In the genomic region with DNA sequence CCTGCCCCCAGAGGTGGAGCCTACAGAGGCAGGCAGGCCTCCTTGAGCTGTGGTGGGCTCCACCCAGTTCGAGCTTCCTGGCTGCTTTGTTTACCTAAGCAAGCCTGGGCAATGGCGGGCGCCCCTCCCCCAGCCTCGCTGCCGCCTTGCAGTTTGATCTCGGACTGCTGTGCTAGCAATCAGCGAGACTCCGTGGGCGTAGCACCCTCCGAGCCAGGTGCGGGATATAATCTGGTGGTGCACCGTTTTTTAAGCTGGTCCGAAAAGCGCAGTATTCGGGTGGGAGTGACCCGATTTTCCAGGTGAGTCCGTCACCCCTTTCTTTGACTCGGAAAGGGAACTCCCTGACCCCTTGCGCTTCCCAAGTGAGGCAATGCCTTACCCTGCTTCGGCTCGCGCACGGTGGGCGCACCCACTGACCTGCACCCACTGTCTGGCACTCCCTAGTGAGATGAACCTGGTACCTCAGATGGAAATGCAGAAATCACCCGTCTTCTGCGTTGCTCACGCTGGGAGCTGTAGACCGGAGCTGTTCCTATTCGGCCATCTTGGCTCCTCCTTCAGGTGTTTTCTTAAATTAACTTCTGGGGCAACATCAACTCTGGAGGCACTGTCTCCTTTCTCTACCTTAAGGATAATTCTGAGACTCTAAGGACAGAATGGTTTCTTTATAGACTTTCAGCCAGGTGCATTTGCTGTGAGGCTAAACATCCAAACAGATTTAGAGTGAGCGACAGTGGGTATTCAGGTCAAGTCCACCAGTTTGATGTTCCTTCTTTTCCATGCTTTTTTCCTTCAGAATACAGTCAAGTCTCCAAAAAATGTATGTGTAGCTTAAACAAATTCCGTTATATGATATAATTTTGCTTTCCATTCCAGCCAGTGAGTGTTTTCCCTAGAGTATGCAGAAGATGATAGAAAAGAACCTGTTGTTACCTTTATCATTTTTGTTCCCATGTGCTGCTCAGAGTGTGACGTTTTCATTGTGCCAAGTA, we compare ENCODE assay signal across 2 cellular contexts.
TF ChIP-seq lines count a peak whose summit lies in the region.

No MANE protein-coding gene starts in this region.

TF ChIP-seq in HCT116, 20 proteins besides CTCF, POLR2A, EP300 and RAD21:
- peak; percentile 28; the same call in 1 of the 2 replicates for TF ChIP-seq MAX (IDR thresholded peaks at IDR 0.05)

TF ChIP-seq in K562, 482 proteins besides CTCF, POLR2A, EP300 and RAD21:
- TF ChIP-seq MNT (conservative IDR thresholded peaks at IDR 0.05) (peak; percentile 52 to 67), MAZ (CRISPR knock-in tag; conservative IDR thresholded peaks at IDR 0.05 in 1 of 2, IDR thresholded peaks at IDR 0.05 in 1 of 2) (0 out of 4 replicates have a peak, but pooled peaks of 1 of the 2 experiments have one; percentile 43), L3MBTL2 (IDR thresholded peaks at IDR 0.05) (peak; percentile 35; the same call in 1 of the 2 replicates), NR2C1 (IDR thresholded peaks at IDR 0.05) (0 out of 2 replicates have a peak, but pooled peaks have one; percentile 22), NR2C1 (tag; IDR thresholded peaks at IDR 0.05) (peak; percentile 48; the same call in 1 of the 2 replicates), NCOR1 (IDR thresholded peaks at IDR 0.05) (peak; percentile 47; the same call in 1 of the 2 replicates), ZBTB17 (CRISPR knock-in tag; IDR thresholded peaks at IDR 0.05) (peak; percentile 52; the same call in 1 of the 2 replicates), ARID1B (IDR thresholded peaks at IDR 0.05) (peak; percentile 47), NONO (IDR thresholded peaks at IDR 0.05; ENCODE audit: low read depth in 2 of 2, low read length in 1 of 2) (peak in 1 of 2 experiments; percentile 36; a peak in 1 of 4 replicates), TAF7 (tag; IDR thresholded peaks at IDR 0.05) (peak; percentile 68), DMBX1 (CRISPR knock-in tag; IDR thresholded peaks at IDR 0.05; ENCODE audit: borderline replicate concordance) (peak; percentile 34; the same call in 1 of the 2 replicates), FOXK2 (conservative IDR thresholded peaks at IDR 0.05 in 1 of 2, IDR thresholded peaks at IDR 0.05 in 1 of 2; ENCODE audit: low read depth in 2 of 2) (peak; percentile 59 to 63; a peak in 2 of 4 replicates), KLF6 (CRISPR knock-in tag; IDR thresholded peaks at IDR 0.05; ENCODE audit: borderline replicate concordance) (0 out of 2 replicates have a peak, but pooled peaks have one; percentile 55), NRF1 (conservative IDR thresholded peaks at IDR 0.05 in 1 of 2, IDR thresholded peaks at IDR 0.05 in 1 of 2) (0 out of 4 replicates have a peak, but pooled peaks have one; percentile 22 to 24), NFRKB (IDR thresholded peaks at IDR 0.05; ENCODE audit: low read depth) (peak; percentile 80; the same call in 1 of the 2 replicates), CXXC5 (CRISPR knock-in tag; IDR thresholded peaks at IDR 0.05) (peak; percentile 43; the same call in 1 of the 2 replicates), FOXA3 (CRISPR knock-in tag; conservative IDR thresholded peaks at IDR 0.05 in 1 of 2, IDR thresholded peaks at IDR 0.05 in 1 of 2) (peak; percentile 85 to 93), SMAD4 (CRISPR knock-in tag; conservative IDR thresholded peaks at IDR 0.05) (peak; percentile 49; the same call in 1 of the 2 replicates), ZFX (CRISPR knock-in tag; IDR thresholded peaks at IDR 0.05) (0 out of 2 replicates have a peak, but pooled peaks have one; percentile 29), EP400 (IDR thresholded peaks at IDR 0.05) (peak; percentile 78), YY1 (IDR thresholded peaks at IDR 0.05; ENCODE audit: borderline replicate concordance in 1 of 3, control insufficient read depth in 1 of 3, extremely low read depth in 1 of 3, insufficient read depth in 3 of 3, insufficient read length in 1 of 3, insufficient replicate concordance in 2 of 3, low read depth in 1 of 3, low read length in 2 of 3) (peak in 1 of 3 experiments; percentile 32), POLR2G (IDR thresholded peaks at IDR 0.05; ENCODE audit: low read depth, low read length) (0 out of 2 replicates have a peak, but pooled peaks have one; percentile 23), EGR1 (conservative IDR thresholded peaks at IDR 0.05) (peak; percentile 57; the same call in 1 of the 2 replicates), CTBP1 (IDR thresholded peaks at IDR 0.05; ENCODE audit: borderline replicate concordance) (peak; percentile 21; the same call in 1 of the 2 replicates), SUPT5H (IDR thresholded peaks at IDR 0.05) (peak; percentile 41)
- TF ChIP-seq, protein P1, sequence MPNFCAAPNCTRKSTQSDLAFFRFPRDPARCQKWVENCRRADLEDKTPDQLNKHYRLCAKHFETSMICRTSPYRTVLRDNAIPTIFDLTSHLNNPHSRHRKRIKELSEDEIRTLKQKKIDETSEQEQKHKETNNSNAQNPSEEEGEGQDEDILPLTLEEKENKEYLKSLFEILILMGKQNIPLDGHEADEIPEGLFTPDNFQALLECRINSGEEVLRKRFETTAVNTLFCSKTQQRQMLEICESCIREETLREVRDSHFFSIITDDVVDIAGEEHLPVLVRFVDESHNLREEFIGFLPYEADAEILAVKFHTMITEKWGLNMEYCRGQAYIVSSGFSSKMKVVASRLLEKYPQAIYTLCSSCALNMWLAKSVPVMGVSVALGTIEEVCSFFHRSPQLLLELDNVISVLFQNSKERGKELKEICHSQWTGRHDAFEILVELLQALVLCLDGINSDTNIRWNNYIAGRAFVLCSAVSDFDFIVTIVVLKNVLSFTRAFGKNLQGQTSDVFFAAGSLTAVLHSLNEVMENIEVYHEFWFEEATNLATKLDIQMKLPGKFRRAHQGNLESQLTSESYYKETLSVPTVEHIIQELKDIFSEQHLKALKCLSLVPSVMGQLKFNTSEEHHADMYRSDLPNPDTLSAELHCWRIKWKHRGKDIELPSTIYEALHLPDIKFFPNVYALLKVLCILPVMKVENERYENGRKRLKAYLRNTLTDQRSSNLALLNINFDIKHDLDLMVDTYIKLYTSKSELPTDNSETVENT (CRISPR knock-in tag; IDR thresholded peaks at IDR 0.05) = 0 out of 2 replicates have a peak, but pooled peaks have one; percentile 29
